In genomic region chr10:60817135-60817805, GRCh38 we compare ENCODE assay signal across 8 cellular contexts. TPM values are rescaled to one million over a fixed set of nuclear protein-coding genes. Genes with fewer than 3 reads are reported as not detected.
A peak's percentile ranks its signal among the peaks of the same experiment; 100 is the strongest.
DNase-seq lines count a peak whose midpoint lies in the region; ATAC-seq and TF ChIP-seq lines count a peak whose summit lies in the region.

No MANE protein-coding gene starts in this region.

- POLR2A ChIA-PET in Panc1 (lab: Charles Lee) = interaction anchor here (0.6 kb wide), 1 partner anchor 1309 kb away, joined by 4 read pairs; no protein-coding TSS in a partner anchor

- ATAC-seq in Panc1 = no peak
- ATAC-seq in HG03280 (IDR thresholded peaks at IDR 0.05; ENCODE audit: unreplicated experiment) = no peak
- ATAC-seq in GM21717 (IDR thresholded peaks at IDR 0.05; ENCODE audit: unreplicated experiment) = no peak

- no peaks in the 10 kb centered on the region for H3K9me3 ChIP-seq in Panc1 (ENCODE audit: control insufficient read depth, insufficient read depth, low read depth, low read length)

- no peaks in the 10 kb centered on the region for H3K27me3 ChIP-seq in Panc1 (ENCODE audit: control insufficient read depth, insufficient read depth, low read length)

- no peaks in the 10 kb centered on the region for H3K36me3 ChIP-seq in Panc1 (ENCODE audit: control insufficient read depth, insufficient read depth, low read length)

- no peak for TF ChIP-seq CTCF in Panc1 (IDR thresholded peaks at IDR 0.05)
- no peak for TF ChIP-seq CTCF in foreskin fibroblast (IDR thresholded peaks at IDR 0.05; ENCODE audit: low read depth, low read length)

- peak overlapping the region; percentile 44; the same call in 1 of the 2 replicates for H3K27ac ChIP-seq in Panc1 (ENCODE audit: low read length)

- H3K4me1 ChIP-seq in Panc1 (ENCODE audit: control insufficient read depth, insufficient read depth, low read length) = peaks cover 3% of the 10 kb centered on the region; the same call in 1 of the 2 replicates

- BruUV-seq in Panc1 (replicated peaks; lab: Mats Ljungman, UMichigan) = no TSS peak

- in situ Hi-C loops in Panc1 (cut with HindIII; ENCODE audit: low pct_unique_long_range_greater_than_20kb, low sequenced_read_pairs) = no loop called here

- DNase-seq in AG20443 (ENCODE audit: low spot score) (peak; percentile 60), Panc1 (ENCODE audit: low read depth, low spot score) (no peak), foreskin fibroblast (peak; percentile 20 to 44), pons (ENCODE audit: low spot score) (peak; percentile 61), LoVo (ENCODE audit: low spot score) (no peak), activated gamma-delta T cell (lab: John Stamatoyannopoulos, UW) (no peak)

- H3K4me3 ChIP-seq in Panc1 (ENCODE audit: low read depth in 2 of 2, low read length in 2 of 2) = no peak overlapping the region
- H3K4me3 ChIP-seq in foreskin fibroblast (ENCODE audit: low read depth in 1 of 2, low read length in 2 of 2) = peak overlapping the region in 1 of 2 donors; percentile 3

- intact Hi-C loops in Panc1 (cut with micrococcal nuclease; ENCODE audit: unreplicated experiment) = loop anchor here (5.0 kb wide), 2 partner anchors 370 to 1020 kb away; no protein-coding TSS in a partner anchor

- CTCF ChIA-PET in Panc1 (lab: Charles Lee) = no interaction called here

RNA-seq across cellular contexts. Expression of gene CDK1, which starts 39.0 kb away (rescaled TPM):
- total RNA-seq in Panc1 (2021; ENCODE audit: unreplicated experiment) = 75.5 TPM
- polyA plus RNA-seq in Panc1 (2012; ENCODE audit: insufficient read length) = 16.3 TPM

Comparison
In these comparisons a context has a peak if more than half of its experiments do, and no peak if none do; other contexts are left out.
1. DNase-seq: peak in AG20443 (single experiment), foreskin fibroblast (2 of 2) and pons (single experiment); none in Panc1 (single experiment), LoVo (single experiment) and activated gamma-delta T cell (single experiment).